In genomic region chr10:11875499-11876281, GRCh38 we compare ENCODE assay signal across 9 cellular contexts. TPM values are rescaled to one million over a fixed set of nuclear protein-coding genes. Genes with fewer than 3 reads are reported as not detected.
DNase-seq lines count a peak whose midpoint lies in the region; ATAC-seq and TF ChIP-seq lines count a peak whose summit lies in the region.
"Had no signal": no experiment of that assay in that cellular context is flagged by ENCODE, and none has a peak within 500 bp of the region (broad histone marks: within the 10 kb centered on the region; RNA-seq: fewer than 3 reads in every experiment).

No MANE protein-coding gene starts in this region.

- H3K9me3 Mint-ChIP-seq in CD4-positive, alpha-beta T cell: no peaks in the 10 kb centered on the region
- H3K9me3 Mint-ChIP-seq in glutamatergic neuron (ENCODE audit: unreplicated experiment): no peaks in the 10 kb centered on the region

- H3K36me3 Mint-ChIP-seq in CD4-positive, alpha-beta T cell (ENCODE audit: low read depth): no peaks in the 10 kb centered on the region
- H3K36me3 Mint-ChIP-seq in glutamatergic neuron (ENCODE audit: unreplicated experiment): no peaks in the 10 kb centered on the region
- H3K36me3 Mint-ChIP-seq: activated naive CD8-positive, alpha-beta T cell had no signal

- intact Hi-C loops in left colon (cut with DNase I, micrococcal nuclease) (no loop called here), tibial artery (cut with DNase I; ENCODE audit: low total_unique reads) (no loop called here)
- intact Hi-C loops in CD4-positive, alpha-beta T cell (cut with DNase I, micrococcal nuclease): no loop called here

- CTCF ChIA-PET in CD4-positive, alpha-beta T cell (lab: Charles Lee): no interaction called here

- no peak for TF ChIP-seq CTCF in tibial artery (IDR thresholded peaks at IDR 0.05)
- TF ChIP-seq CTCF in CD4-positive, alpha-beta T cell (IDR thresholded peaks at IDR 0.05): no peak
- TF ChIP-seq CTCF in glutamatergic neuron (IDR thresholded peaks at IDR 0.05; ENCODE audit: partially characterized antibody, unreplicated experiment): no peak

- no peak overlapping the region for H3K27ac Mint-ChIP-seq in CD4-positive, alpha-beta T cell
- no peak overlapping the region for H3K27ac Mint-ChIP-seq in glutamatergic neuron (ENCODE audit: unreplicated experiment)

- H3K27me3 ChIP-seq in tibial artery: no peaks in the 10 kb centered on the region
- peaks cover 3% of the 10 kb centered on the region for H3K27me3 ChIP-seq in CD4-positive, alpha-beta T cell (ENCODE audit: control insufficient read depth, insufficient read depth, low read length)

- peak; percentile 99 for DNase-seq in HT-29 (ENCODE audit: low spot score)
- DNase-seq in cerebellar nuclear complex (lab: John Stamatoyannopoulos, UW): peak; percentile 31 to 53
- DNase-seq in left colon: peak; percentile 75 to 88
- peak; percentile 64 to 83 for DNase-seq in tibial artery
- DNase-seq in NCI-H82 (lab: John Stamatoyannopoulos, UW): no peak
- DNase-seq in CD4-positive, alpha-beta T cell: no peak
- DNase-seq in DMS153 (lab: John Stamatoyannopoulos, UW): no peak
- DNase-seq in glutamatergic neuron: no peak

- H3K27ac ChIP-seq in tibial artery: no peak overlapping the region
- no peak overlapping the region for H3K27ac ChIP-seq in CD4-positive, alpha-beta T cell (ENCODE audit: low read depth, low read length)

- no peaks in the 10 kb centered on the region for H3K36me3 ChIP-seq in tibial artery

- peaks cover 10% of the 10 kb centered on the region for H3K4me1 Mint-ChIP-seq in CD4-positive, alpha-beta T cell (ENCODE audit: low read depth)
- peaks cover 1% of the 10 kb centered on the region for H3K4me1 Mint-ChIP-seq in glutamatergic neuron (ENCODE audit: low read depth, unreplicated experiment)

- ATAC-seq in left colon: peak; percentile 96
- no peak for ATAC-seq in CD4-positive, alpha-beta T cell (ENCODE audit: poor library complexity)

- H3K9me3 ChIP-seq in tibial artery: no peaks in the 10 kb centered on the region
- H3K9me3 ChIP-seq in CD4-positive, alpha-beta T cell (ENCODE audit: control insufficient read depth, low read length): no peaks in the 10 kb centered on the region

- no peak overlapping the region for H3K4me3 ChIP-seq in tibial artery

- no peak overlapping the region for H3K4me3 Mint-ChIP-seq in CD4-positive, alpha-beta T cell
- H3K4me3 Mint-ChIP-seq in glutamatergic neuron (ENCODE audit: unreplicated experiment): no peak overlapping the region

- POLR2A ChIA-PET in CD4-positive, alpha-beta T cell (lab: Charles Lee): no interaction called here

- H3K4me1 ChIP-seq in tibial artery: peaks cover 0 to 16% (median 12%) of the 10 kb centered on the region in 4 donors

- no peaks in the 10 kb centered on the region for H3K27me3 Mint-ChIP-seq in CD4-positive, alpha-beta T cell
- H3K27me3 Mint-ChIP-seq in glutamatergic neuron (ENCODE audit: unreplicated experiment): peaks cover 7% of the 10 kb centered on the region

RNA-seq across cellular contexts. Expression of gene PROSER2, which starts 52.5 kb away (rescaled TPM):
- total RNA-seq in HT-29 (2014; rRNA removed; shearing (Covaris generic)): 56.9 and 58.8 TPM in 2 replicates
- total RNA-seq in left colon (10 to 100 TPM; 10.3 to 11.3 TPM), glutamatergic neuron (ENCODE audit: unreplicated experiment) (not detected)
- total RNA-seq in CD4-positive, alpha-beta T cell: 1 to 10 TPM; 1.1 TPM

Comparison
In these comparisons a context has a peak if more than half of its experiments do, and no peak if none do; other contexts are left out.
1. DNase-seq: peak in HT-29 (single experiment), cerebellar nuclear complex (2 of 2), left colon (2 of 2) and tibial artery (2 of 2); none in NCI-H82 (single experiment), CD4-positive, alpha-beta T cell (0 of 10), DMS153 (single experiment) and glutamatergic neuron (single experiment).
2. RNA of gene PROSER2, which starts 52.5 kb away (total RNA-seq): 56.9 to 58.8 TPM in HT-29 and 10.3 to 11.3 TPM in left colon; 1.1 TPM in CD4-positive, alpha-beta T cell and not detected in glutamatergic neuron (single experiment); every median in the first group is over 4 times any median in the second.